ENCODE assay signal across 27 cellular contexts in the genomic region with DNA sequence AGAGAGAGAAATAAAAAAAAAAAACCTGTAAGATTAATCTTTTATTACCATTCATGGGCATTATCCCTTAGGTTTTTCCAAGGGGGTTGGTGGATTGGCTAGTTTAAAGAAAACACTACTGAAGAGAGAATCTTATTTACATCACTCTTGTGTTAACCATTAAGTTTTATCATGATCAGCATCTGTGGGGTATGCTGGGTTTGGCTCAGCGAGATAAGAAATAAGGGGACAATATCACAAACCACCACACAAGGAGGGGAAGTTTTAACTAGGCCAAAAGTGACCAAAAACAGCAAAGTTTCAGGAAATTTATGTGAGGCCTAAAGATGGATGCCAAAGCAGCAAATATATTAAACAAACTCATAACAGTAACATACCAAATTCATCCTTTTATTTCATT.
"Had no signal": no experiment of that assay in that cellular context is flagged by ENCODE, and none has a peak within 500 bp of the region (broad histone marks: within the 10 kb centered on the region; RNA-seq: fewer than 3 reads in every experiment).

No MANE protein-coding gene starts in this region.

- H3K4me1 Mint-ChIP-seq: immature natural killer cell; naive B cell; stimulated activated naive CD8-positive, alpha-beta T cell treated with anti-CD3 and anti-CD28 coated beads, Interleukin-15, amount 100 ng/mL, for 72 hours; T-helper 17 cell had no signal

- H3K4me3 ChIP-seq: gastroesophageal sphincter, ovary, right lobe of liver, uterus had no signal

- H3K27ac Mint-ChIP-seq: activated naive CD8-positive, alpha-beta T cell; immature natural killer cell; mesothelial cell of epicardium; naive B cell; progenitor cell of endocrine pancreas; stimulated activated naive CD8-positive, alpha-beta T cell treated with anti-CD3 and anti-CD28 coated beads, Interleukin-15, amount 100 ng/mL, for 72 hours; T-helper 17 cell; type B pancreatic cell had no signal

- H3K9me3 Mint-ChIP-seq: mesothelial cell of epicardium; stimulated activated naive CD8-positive, alpha-beta T cell treated with anti-CD3 and anti-CD28 coated beads, Interleukin-15, amount 100 ng/mL, for 72 hours; type B pancreatic cell had no signal

- DNase-seq: activated CD4-positive, alpha-beta T cell treated with anti-CD3 and anti-CD28 coated beads for 4 hours; activated CD4-positive, alpha-beta T cell treated with anti-CD3 and anti-CD28 coated beads, Interleukin-2, amount 50 U/mL, for 4 hours; activated effector memory CD4-positive, alpha-beta T cell treated with Interleukin-2 at 50 U/mL for 16 hours; activated naive CD4-positive, alpha-beta T cell treated with Interleukin-2 at 50 U/mL for 16 hours; anterior cingulate cortex; dermis blood vessel endothelial cell; effector CD8-positive, alpha-beta T cell; hypothalamus; immature natural killer cell; kidney; left colon; naive B cell; ovary; right lobe of liver; stimulated activated CD4-positive, alpha-beta T cell treated with anti-CD3 and anti-CD28 coated beads, Interleukin-2, amount 100 ng/mL, for 48 hours; stimulated activated naive CD8-positive, alpha-beta T cell treated with anti-CD3 and anti-CD28 coated beads, Interleukin-15, amount 100 ng/mL, for 72 hours; substantia nigra; T-helper 17 cell; T1000; uterus had no signal

- H3K4me1 ChIP-seq: gastroesophageal sphincter, right lobe of liver, uterus had no signal

- H3K27me3 ChIP-seq: gastroesophageal sphincter, ovary, right lobe of liver, uterus had no signal

- H3K36me3 Mint-ChIP-seq: activated naive CD8-positive, alpha-beta T cell; immature natural killer cell; mesothelial cell of epicardium; naive B cell; type B pancreatic cell had no signal

- H3K4me3 Mint-ChIP-seq: activated naive CD8-positive, alpha-beta T cell; immature natural killer cell; mesothelial cell of epicardium; naive B cell; stimulated activated naive CD8-positive, alpha-beta T cell treated with anti-CD3 and anti-CD28 coated beads, Interleukin-15, amount 100 ng/mL, for 72 hours; T-helper 17 cell; type B pancreatic cell had no signal

- H3K27me3 Mint-ChIP-seq: activated naive CD8-positive, alpha-beta T cell; naive B cell; progenitor cell of endocrine pancreas; stimulated activated naive CD8-positive, alpha-beta T cell treated with anti-CD3 and anti-CD28 coated beads, Interleukin-15, amount 100 ng/mL, for 72 hours; T-helper 17 cell; type B pancreatic cell had no signal

- H3K36me3 ChIP-seq: gastroesophageal sphincter, ovary, right lobe of liver, uterus had no signal

- H3K9me3 ChIP-seq: gastroesophageal sphincter, ovary, right lobe of liver, uterus had no signal

- FAIRE-seq: bronchial epithelial cell had no signal

- ATAC-seq: gastroesophageal sphincter; left colon; right lobe of liver; stimulated activated naive CD8-positive, alpha-beta T cell treated with anti-CD3 and anti-CD28 coated beads, Interleukin-15, amount 100 ng/mL, for 72 hours; T-helper 17 cell had no signal

- H3K27ac ChIP-seq: gastroesophageal sphincter, ovary, right lobe of liver, uterus, VCaP had no signal
